9 cellular contexts compared by ENCODE assay signal in the genomic region with DNA sequence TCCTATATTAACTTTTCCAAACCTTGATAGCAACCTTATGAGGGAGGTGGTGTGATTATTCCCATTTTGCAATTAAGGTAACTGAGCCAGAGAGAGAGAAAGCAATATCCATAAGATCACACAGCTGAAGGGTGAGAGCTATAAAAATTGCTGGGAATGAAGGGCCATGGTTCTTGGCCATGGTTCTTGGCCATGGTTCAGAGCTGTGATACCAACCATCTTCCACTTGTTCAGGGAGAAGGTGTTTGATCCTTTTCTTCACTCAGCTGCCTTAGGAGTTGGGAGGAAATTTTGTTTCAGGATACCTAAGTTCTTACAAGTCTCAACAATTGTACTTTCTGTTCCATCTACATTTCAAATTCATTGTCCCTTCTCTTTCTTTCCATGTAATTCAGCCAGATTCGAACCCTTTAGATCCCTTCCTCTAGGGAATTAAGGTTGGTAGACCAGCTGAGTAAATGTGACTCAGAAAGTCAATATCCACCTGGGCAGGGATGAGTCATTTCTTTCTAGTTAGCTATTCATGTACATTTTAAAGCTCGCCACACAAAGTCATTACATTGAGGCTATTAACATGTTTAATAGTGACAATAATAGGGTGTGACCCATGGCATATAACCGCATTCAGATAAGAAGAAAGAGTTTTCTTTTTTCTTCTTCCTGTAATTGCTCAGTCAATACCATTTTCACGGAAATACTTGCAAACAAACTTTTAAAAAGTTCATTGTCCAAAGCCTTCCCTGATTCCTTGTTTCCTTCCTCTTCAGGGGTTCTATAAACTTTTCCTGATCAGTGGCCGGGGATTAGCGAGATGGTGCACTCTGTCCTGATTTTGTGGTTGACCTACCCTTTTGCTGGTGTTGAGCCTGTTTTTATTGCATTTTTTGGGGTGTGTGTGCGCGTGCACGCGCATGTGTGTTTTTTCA.
DNase-seq lines count a peak whose midpoint lies in the region; ATAC-seq and TF ChIP-seq lines count a peak whose summit lies in the region.
"Had no signal": no experiment of that assay in that cellular context is flagged by ENCODE, and none has a peak within 500 bp of the region (broad histone marks: within the 10 kb centered on the region; RNA-seq: fewer than 3 reads in every experiment).

No MANE protein-coding gene starts in this region.

- peak in 1 of 2 donors; percentile 15 for DNase-seq in ascending aorta (ENCODE audit: low spot score in 2 of 2)
- DNase-seq in naive thymus-derived CD8-positive, alpha-beta T cell, result no peak
- no peak for DNase-seq in stimulated activated CD4-positive, alpha-beta T cell treated with anti-CD3 and anti-CD28 coated beads, Interleukin-4, amount 100 ng/mL, for 1 hour
- no peak for DNase-seq in stimulated activated CD4-positive, alpha-beta T cell treated with anti-CD3 and anti-CD28 coated beads, Interleukin-2, amount 100 ng/mL, for 48 hours
- no peak for DNase-seq in stimulated activated CD4-positive, alpha-beta T cell treated with anti-CD3 and anti-CD28 coated beads, Interleukin-4, amount 100 ng/mL, for 24 hours
- DNase-seq in naive thymus-derived CD4-positive, alpha-beta T cell, result no peak

- intact Hi-C loops in ascending aorta (cut with DNase I), result no loop called here
- intact Hi-C loops in naive thymus-derived CD4-positive, alpha-beta T cell (cut with micrococcal nuclease), result no loop called here

- POLR2A ChIA-PET in naive thymus-derived CD8-positive, alpha-beta T cell (lab: Charles Lee), result no interaction called here
- POLR2A ChIA-PET in naive thymus-derived CD4-positive, alpha-beta T cell (lab: Charles Lee), result no interaction called here

- H3K4me3 Mint-ChIP-seq in naive thymus-derived CD8-positive, alpha-beta T cell, result peak overlapping the region in 6 of 10 donors; percentile 5 to 67 (median 18)
- peak overlapping the region in 1 of 10 donors; percentile 40 for H3K4me3 Mint-ChIP-seq in naive thymus-derived CD4-positive, alpha-beta T cell

- peaks cover 7 to 11% (median 8%) of the 10 kb centered on the region in 3 donors for H3K36me3 Mint-ChIP-seq in naive thymus-derived CD8-positive, alpha-beta T cell
- peaks cover 0 to 8% (median 0%) of the 10 kb centered on the region in 5 donors for H3K36me3 Mint-ChIP-seq in naive thymus-derived CD4-positive, alpha-beta T cell

- H3K27me3 Mint-ChIP-seq in naive thymus-derived CD8-positive, alpha-beta T cell, result no peaks in the 10 kb centered on the region
- H3K27me3 Mint-ChIP-seq in naive thymus-derived CD4-positive, alpha-beta T cell, result peaks cover 0 to 13% (median 0%) of the 10 kb centered on the region in 5 donors

- H3K9me3 ChIP-seq in ascending aorta, result no peaks in the 10 kb centered on the region
- H3K9me3 ChIP-seq in naive thymus-derived CD4-positive, alpha-beta T cell (ENCODE audit: control insufficient read depth in 2 of 3, low read length in 3 of 3), result no peaks in the 10 kb centered on the region
- H3K9me3 ChIP-seq: adrenal gland had no signal

- ATAC-seq in GM18508 (IDR thresholded peaks at IDR 0.05; ENCODE audit: insufficient read depth, unreplicated experiment) (peak; percentile 50), HG03280 (IDR thresholded peaks at IDR 0.05; ENCODE audit: unreplicated experiment) (peak; percentile 45)
- no peak for ATAC-seq in naive thymus-derived CD8-positive, alpha-beta T cell
- no peak for ATAC-seq in naive thymus-derived CD4-positive, alpha-beta T cell

- peak overlapping the region; percentile 4 to 48 for H3K27ac ChIP-seq in ascending aorta
- no peak overlapping the region for H3K27ac ChIP-seq in naive thymus-derived CD4-positive, alpha-beta T cell (ENCODE audit: low read depth, low read length)
- H3K27ac ChIP-seq: adrenal gland had no signal

- no peaks in the 10 kb centered on the region for H3K27me3 ChIP-seq in ascending aorta
- H3K27me3 ChIP-seq in naive thymus-derived CD4-positive, alpha-beta T cell (ENCODE audit: control insufficient read depth in 2 of 2, insufficient read depth in 2 of 2, low read length in 2 of 2), result no peaks in the 10 kb centered on the region
- H3K27me3 ChIP-seq: adrenal gland had no signal

- H3K4me1 ChIP-seq in ascending aorta, result peaks cover 0 to 3% of the 10 kb centered on the region in 2 donors
- peaks cover 0 to 12% of the 10 kb centered on the region in 2 donors for H3K4me1 ChIP-seq in naive thymus-derived CD4-positive, alpha-beta T cell (ENCODE audit: control insufficient read depth in 2 of 2, insufficient read depth in 2 of 2, low read length in 2 of 2)
- H3K4me1 ChIP-seq: adrenal gland had no signal

- peaks cover 16 to 33% (median 19%) of the 10 kb centered on the region in 4 donors for H3K4me1 Mint-ChIP-seq in naive thymus-derived CD8-positive, alpha-beta T cell
- peaks cover 4 to 19% (median 12%) of the 10 kb centered on the region in 7 donors for H3K4me1 Mint-ChIP-seq in naive thymus-derived CD4-positive, alpha-beta T cell

- no peaks in the 10 kb centered on the region for H3K36me3 ChIP-seq in ascending aorta
- H3K36me3 ChIP-seq in naive thymus-derived CD4-positive, alpha-beta T cell (ENCODE audit: control insufficient read depth in 2 of 3, insufficient read depth in 3 of 3, low read length in 3 of 3), result no peaks in the 10 kb centered on the region
- H3K36me3 ChIP-seq: adrenal gland had no signal

- no peak for TF ChIP-seq CTCF in ascending aorta (IDR thresholded peaks at IDR 0.05)

- CTCF ChIA-PET in naive thymus-derived CD4-positive, alpha-beta T cell (lab: Charles Lee), result interaction anchor here (0.6 to 1.1 kb wide), 2 partner anchors 174 to 336 kb away, joined by 3 read pairs; no protein-coding TSS in a partner anchor

- H3K9me3 Mint-ChIP-seq in naive thymus-derived CD8-positive, alpha-beta T cell, result peaks cover 0 to 4% (median 0%) of the 10 kb centered on the region in 9 donors
- peaks cover 0 to 5% (median 0%) of the 10 kb centered on the region in 11 donors for H3K9me3 Mint-ChIP-seq in naive thymus-derived CD4-positive, alpha-beta T cell

- peak overlapping the region in 2 of 10 donors; percentile 13 to 32 for H3K27ac Mint-ChIP-seq in naive thymus-derived CD8-positive, alpha-beta T cell
- no peak overlapping the region for H3K27ac Mint-ChIP-seq in naive thymus-derived CD4-positive, alpha-beta T cell

- H3K4me3 ChIP-seq in ascending aorta, result no peak overlapping the region
- H3K4me3 ChIP-seq in naive thymus-derived CD4-positive, alpha-beta T cell (ENCODE audit: low read length), result no peak overlapping the region
- H3K4me3 ChIP-seq: adrenal gland had no signal

Comparison
In these comparisons a context has a peak if more than half of its experiments do, and no peak if none do; other contexts are left out.
1. ATAC-seq: peak in GM18508 (single experiment) and HG03280 (single experiment); none in naive thymus-derived CD8-positive, alpha-beta T cell (0 of 2) and naive thymus-derived CD4-positive, alpha-beta T cell (single experiment).